Comparison of ENCODE assay signal across 14 cellular contexts in genomic region chr4:186852964-186853391, GRCh38.
DNase-seq lines count a peak whose midpoint lies in the region; ATAC-seq, FAIRE-seq and TF ChIP-seq lines count a peak whose summit lies in the region.
"Had no signal": no experiment of that assay in that cellular context is flagged by ENCODE, and none has a peak within 500 bp of the region (broad histone marks: within the 10 kb centered on the region; RNA-seq: fewer than 3 reads in every experiment).

No MANE protein-coding gene starts in this region.

- H3K9me2 ChIP-seq in PC-9 (ENCODE audit: insufficient read depth), result no peaks in the 10 kb centered on the region

- H3K36me3 ChIP-seq in muscle layer of duodenum (ENCODE audit: control insufficient read depth in 1 of 2, insufficient read depth in 2 of 2, low read length in 2 of 2), result no peaks in the 10 kb centered on the region
- no peaks in the 10 kb centered on the region for H3K36me3 ChIP-seq in PC-9 (ENCODE audit: low read depth)
- H3K36me3 ChIP-seq: HAP-1, thyroid gland had no signal

- no peak for TF ChIP-seq CTCF in PC-9 (conservative IDR thresholded peaks at IDR 0.05)

- H3K9me3 ChIP-seq in muscle layer of duodenum (ENCODE audit: control insufficient read depth in 1 of 2, low read length in 2 of 2) (peaks cover 0 to 7% of the 10 kb centered on the region in 2 donors), PC-9 (ENCODE audit: insufficient read depth, low read depth) (no peaks in the 10 kb centered on the region)
- H3K9me3 ChIP-seq: HAP-1, thyroid gland had no signal

- H3K79me2 ChIP-seq in PC-9 (ENCODE audit: low read depth), result no peaks in the 10 kb centered on the region
- H3K79me2 ChIP-seq: parathyroid adenoma had no signal

- H3K27me3 ChIP-seq in muscle layer of duodenum (ENCODE audit: low read depth, low read length), result no peaks in the 10 kb centered on the region
- no peaks in the 10 kb centered on the region for H3K27me3 ChIP-seq in PC-9 (ENCODE audit: insufficient read depth, low read depth)
- H3K27me3 ChIP-seq: thyroid gland had no signal

- peak; percentile 83 for ATAC-seq in HG02678 (IDR thresholded peaks at IDR 0.05; ENCODE audit: unreplicated experiment)
- ATAC-seq in HG03460 (IDR thresholded peaks at IDR 0.05; ENCODE audit: unreplicated experiment), result peak; percentile 91
- ATAC-seq: activated T-helper 17 cell treated with anti-CD3 and anti-CD28 coated beads, Interleukin-2, amount 50 U/mL, for 72 hours had no signal

- BruUV-seq in PC-9 (replicated peaks; lab: Mats Ljungman, UMichigan), result no TSS peak

- intact Hi-C loops in PC-9 (cut with micrococcal nuclease; ENCODE audit: unreplicated experiment), result no loop called here

- FAIRE-seq in GM19239 (lab: Jason Lieb, UNC), result peak; percentile 74

- H3K4me1 ChIP-seq in muscle layer of duodenum (ENCODE audit: control insufficient read depth in 1 of 2, insufficient read depth in 2 of 2, low read length in 2 of 2), result no peaks in the 10 kb centered on the region
- no peaks in the 10 kb centered on the region for H3K4me1 ChIP-seq in PC-9 (replicated peaks; ENCODE audit: insufficient read depth)
- H3K4me1 ChIP-seq: HAP-1, parathyroid adenoma, thyroid gland had no signal

- POLR2A ChIA-PET in PC-9 (lab: Charles Lee; ENCODE audit: unreplicated experiment), result no interaction called here

- no peak overlapping the region for H3K4me2 ChIP-seq in PC-9

- H3K27ac ChIP-seq in muscle layer of duodenum (ENCODE audit: low read length) (peak overlapping the region; percentile 10), caudate nucleus (ENCODE audit: low read depth, low read length) (no peak overlapping the region), PC-9 (no peak overlapping the region)
- H3K27ac ChIP-seq: parathyroid adenoma, thyroid gland had no signal

- H3F3A ChIP-seq in PC-9 (ENCODE audit: insufficient read depth, low read depth), result no peaks in the 10 kb centered on the region

- H3K4me3 ChIP-seq in muscle layer of duodenum (ENCODE audit: low read depth in 1 of 2, low read length in 2 of 2) (no peak overlapping the region), PC-9 (no peak overlapping the region)
- H3K4me3 ChIP-seq: HAP-1, thyroid gland had no signal

- H2AFZ ChIP-seq in PC-9, result no peak overlapping the region
- H2AFZ ChIP-seq: parathyroid adenoma had no signal

- DNase-seq in GM19239 (ENCODE audit: insufficient read length, low spot score) (no peak), caudate nucleus (lab: John Stamatoyannopoulos, UW) (no peak), SK-N-DZ (ENCODE audit: low spot score) (no peak), PC-9 (no peak)
- DNase-seq: activated CD4-positive, alpha-beta T cell treated with anti-CD3 and anti-CD28 coated beads for 48 hours; CD4-positive, CD25-positive, alpha-beta regulatory T cell; mesendoderm; thyroid gland had no signal

- CTCF ChIA-PET in PC-9 (lab: Charles Lee), result no interaction called here

- H4K20me1 ChIP-seq in PC-9 (ENCODE audit: insufficient read depth), result no peaks in the 10 kb centered on the region
